ENCODE assay signal across 9 cellular contexts in the genomic region with DNA sequence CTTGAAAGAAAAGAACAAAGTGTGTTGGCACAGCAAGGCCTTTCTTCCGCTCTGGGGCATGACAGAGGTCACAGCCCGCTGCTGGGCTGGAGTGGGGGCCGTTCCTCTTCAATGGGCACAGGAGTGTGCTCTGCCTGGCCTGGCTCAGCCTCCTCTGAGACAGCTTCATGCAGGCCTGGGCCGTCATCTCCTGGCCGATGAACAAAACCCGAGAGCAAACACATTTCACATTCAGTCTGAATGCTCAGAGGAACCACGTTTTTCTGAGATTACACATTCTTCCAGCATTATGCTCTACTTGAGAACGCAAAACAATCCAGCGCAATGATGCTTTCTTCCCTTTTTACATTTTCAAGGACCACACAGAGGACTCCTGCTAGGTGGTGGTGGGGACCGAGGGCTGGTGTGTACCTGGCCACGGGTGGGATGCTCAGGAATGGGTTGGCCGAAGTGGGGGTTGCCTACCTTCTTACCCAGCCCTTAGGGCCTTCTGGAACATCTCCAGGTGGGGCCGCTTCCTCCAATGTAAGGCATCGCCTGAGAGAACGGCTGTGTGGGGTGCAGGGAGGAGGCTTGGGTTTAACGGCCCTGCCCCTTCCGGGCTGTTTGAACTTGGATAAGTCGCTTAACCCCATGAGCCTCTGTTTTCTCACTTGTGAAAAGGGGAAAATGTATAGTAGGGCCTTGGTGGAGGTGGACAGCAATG. TPM values are rescaled to one million over a fixed set of nuclear protein-coding genes. Genes with fewer than 3 reads are reported as not detected.
DNase-seq lines count a peak whose midpoint lies in the region; ATAC-seq, FAIRE-seq and TF ChIP-seq lines count a peak whose summit lies in the region.
"Had no signal": no experiment of that assay in that cellular context is flagged by ENCODE, and none has a peak within 500 bp of the region (broad histone marks: within the 10 kb centered on the region; RNA-seq: fewer than 3 reads in every experiment).

No MANE protein-coding gene starts in this region.

- no peaks in the 10 kb centered on the region for H3K9me3 ChIP-seq in neural progenitor cell (ENCODE audit: low read depth)
- no peaks in the 10 kb centered on the region for H3K9me3 ChIP-seq in MG63

- no peaks in the 10 kb centered on the region for H3F3A ChIP-seq in neural progenitor cell (ENCODE audit: low read depth)

- H3K36me3 ChIP-seq in neural progenitor cell = no peaks in the 10 kb centered on the region
- H3K36me3 ChIP-seq in MG63 = no peaks in the 10 kb centered on the region

- peaks cover 11% of the 10 kb centered on the region for H3K27me3 Mint-ChIP-seq in neural progenitor cell (ENCODE audit: insufficient read depth, low read depth)

- H3K4me3 Mint-ChIP-seq in neural progenitor cell = no peak overlapping the region

- H3K9me3 Mint-ChIP-seq in neural progenitor cell = peaks cover 12% of the 10 kb centered on the region

- no peak overlapping the region for H3K9ac ChIP-seq in neural progenitor cell

- H3K4me2 ChIP-seq in neural progenitor cell = no peak overlapping the region
- H3K4me2 ChIP-seq: hepatocyte had no signal

- no peaks in the 10 kb centered on the region for H4K20me1 ChIP-seq in neural progenitor cell (ENCODE audit: low read depth)

- H3K27ac ChIP-seq in neural progenitor cell = no peak overlapping the region
- H3K27ac ChIP-seq: hepatocyte had no signal

- DNase-seq in AG09319 (ENCODE audit: extremely low read depth, low read depth) = peak; percentile 75
- peak; percentile 37 for DNase-seq in NCI-H2196 (lab: John Stamatoyannopoulos, UW; ENCODE audit: unreplicated experiment)
- DNase-seq in neural progenitor cell (ENCODE audit: low spot score) = no peak
- no peak for DNase-seq in retina
- no peak for DNase-seq in MG63

- H3K79me2 ChIP-seq in neural progenitor cell (ENCODE audit: low read depth) = no peaks in the 10 kb centered on the region
- H3K79me2 ChIP-seq: hepatocyte had no signal

- peak overlapping the region; percentile 34 for H2AFZ ChIP-seq in neural progenitor cell (replicated peaks)
- H2AFZ ChIP-seq: hepatocyte had no signal

- H3K4me3 ChIP-seq in neural progenitor cell (no peak overlapping the region), MG63 (no peak overlapping the region)
- H3K4me3 ChIP-seq: hepatocyte had no signal

- peaks cover 1% of the 10 kb centered on the region for H3K36me3 Mint-ChIP-seq in neural progenitor cell

- peak; percentile 83 for FAIRE-seq in endometrium (lab: Jason Lieb, UNC)

- ATAC-seq in GM21447 (IDR thresholded peaks at IDR 0.05; ENCODE audit: unreplicated experiment) = no peak
- ATAC-seq in GM19452 (IDR thresholded peaks at IDR 0.05; ENCODE audit: unreplicated experiment) = no peak

- H3K27me3 ChIP-seq in neural progenitor cell = no peaks in the 10 kb centered on the region
- H3K27me3 ChIP-seq in MG63 = 0 out of 2 replicates have a peak, but pooled peaks cover 2% of the 10 kb centered on the region
- H3K27me3 ChIP-seq: hepatocyte had no signal

- H3K4me1 Mint-ChIP-seq in neural progenitor cell = peaks cover 37% of the 10 kb centered on the region

- peak overlapping the region; percentile 50 for H3K27ac Mint-ChIP-seq in neural progenitor cell

- H3K4me1 ChIP-seq in neural progenitor cell = no peaks in the 10 kb centered on the region

- TF ChIP-seq CTCF in AG09319 (IDR thresholded peaks at IDR 0.05; ENCODE audit: low read depth, low read length) (peak; percentile 31), neural progenitor cell (IDR thresholded peaks at IDR 0.05) (no peak)

RNA-seq across cellular contexts. Expression of a gene that starts 34.8 kb away (rescaled TPM):
- 2.2 and 10.7 TPM in 2 replicates for total RNA-seq in neural progenitor cell (ENCODE audit: low replicate concordance)
- 12.1 and 24.7 TPM in 2 replicates for total RNA-seq in MG63 (2014; rRNA removed; shearing (Covaris generic); ENCODE audit: low replicate concordance)

Comparison
In these comparisons a context has a peak if more than half of its experiments do, and no peak if none do; other contexts are left out.
1. DNase-seq: peak in AG09319 (single experiment) and NCI-H2196 (single experiment); none in neural progenitor cell (single experiment), retina (single experiment) and MG63 (single experiment).